ENCODE assay signal across 8 cellular contexts in the genomic region with DNA sequence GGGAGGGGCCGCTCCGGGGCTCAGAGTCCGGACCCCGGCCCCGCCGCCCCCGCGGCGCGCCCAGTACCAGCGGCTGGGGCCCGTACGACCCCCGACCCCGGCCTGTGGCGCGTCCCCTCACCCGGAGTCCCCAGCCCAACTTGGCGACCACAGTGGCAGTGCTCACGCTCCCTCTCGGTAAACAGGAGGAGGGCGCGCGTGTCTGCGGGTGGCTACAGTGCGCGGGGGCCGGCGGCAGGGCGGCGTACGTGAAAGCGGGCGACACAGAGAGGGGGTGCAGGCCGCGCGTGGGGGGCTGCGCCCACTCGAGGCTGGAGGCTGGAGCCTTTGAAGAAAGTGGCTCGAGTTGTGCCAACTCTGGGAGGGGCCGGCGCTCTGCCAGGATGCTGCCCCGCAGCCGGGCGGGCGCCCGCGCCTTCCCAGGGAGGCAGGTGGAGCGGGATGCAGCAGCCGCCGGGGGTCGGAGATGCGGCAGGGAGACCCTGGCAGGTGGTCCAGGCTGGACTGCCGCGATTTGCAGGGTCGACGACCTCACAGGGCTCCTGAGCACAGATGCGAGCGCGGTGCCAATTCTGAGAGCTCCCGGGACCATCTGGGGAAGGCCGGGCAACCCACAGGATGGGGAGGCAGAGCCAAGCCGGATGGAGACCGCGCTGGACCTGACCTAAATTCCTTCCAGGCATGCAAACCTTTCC. TPM values are rescaled to one million over a fixed set of nuclear protein-coding genes. Genes with fewer than 3 reads are reported as not detected.
DNase-seq lines count a peak whose midpoint lies in the region; ATAC-seq and TF ChIP-seq lines count a peak whose summit lies in the region.

No MANE protein-coding gene starts in this region.

- H3K4me1 ChIP-seq in breast epithelium: peaks cover 5 to 9% of the 10 kb centered on the region in 2 donors

- H3K4me3 ChIP-seq in AG10803 (ENCODE audit: low read length) (peak overlapping the region; percentile 43), breast epithelium (peak overlapping the region; percentile 61 to 84 (median 73))

- intact Hi-C loops in breast epithelium (cut with DNase I; ENCODE audit: low total_unique reads): loop anchor here (5.0 to 10.0 kb wide), 2 partner anchors 105 to 157 kb away; no protein-coding TSS in a partner anchor

- H3K27me3 ChIP-seq in breast epithelium: no peaks in the 10 kb centered on the region

- ATAC-seq in GM21515 (IDR thresholded peaks at IDR 0.05; ENCODE audit: unreplicated experiment): no peak
- no peak for ATAC-seq in HG02884 (IDR thresholded peaks at IDR 0.05; ENCODE audit: unreplicated experiment)

- TF ChIP-seq POLR2A in breast epithelium (IDR thresholded peaks at IDR 0.05): no peak

- TF ChIP-seq EP300 in Ishikawa (IDR thresholded peaks at IDR 0.05; ENCODE audit: borderline replicate concordance): no peak

- TF ChIP-seq CTCF in AG10803 (conservative IDR thresholded peaks at IDR 0.05; ENCODE audit: low read length) (no peak), breast epithelium (IDR thresholded peaks at IDR 0.05) (peak in 1 of 3 donors; percentile 12)

- TF ChIP-seq RAD21 in Ishikawa (IDR thresholded peaks at IDR 0.05; ENCODE audit: low read depth): no peak

- peak overlapping the region; percentile 83 to 93 for H3K27ac ChIP-seq in breast epithelium

- no peaks in the 10 kb centered on the region for H3K9me3 ChIP-seq in breast epithelium

- DNase-seq in AG10803 (ENCODE audit: low read depth): peak; percentile 82
- DNase-seq in breast epithelium (ENCODE audit: low spot score in 2 of 2): peak in 1 of 2 donors; percentile 50
- peak; percentile 26 for DNase-seq in kidney tubule cell (ENCODE audit: low spot score)
- peak; percentile 17 to 26 for DNase-seq in stimulated activated CD4-positive, alpha-beta T cell treated with anti-CD3 and anti-CD28 coated beads, Interleukin-4, amount 100 ng/mL, for 4 hours
- no peak for DNase-seq in A172 (ENCODE audit: low spot score)

- H3K36me3 ChIP-seq in breast epithelium: no peaks in the 10 kb centered on the region

TF ChIP-seq in Ishikawa, 13 proteins besides CTCF, POLR2A, EP300 and RAD21:
- TF ChIP-seq CEBPB (IDR thresholded peaks at IDR 0.05) (no peak), ZBTB7A (IDR thresholded peaks at IDR 0.05; ENCODE audit: low read depth) (0 out of 2 replicates have a peak, but pooled peaks have one; percentile 1)

RNA-seq across cellular contexts. Expression of a gene that starts 0.7 kb away (rescaled TPM):
- 10 to 100 TPM; 11.8 to 42.9 (median 25.6) TPM for total RNA-seq in breast epithelium
- total RNA-seq in A172 (2014; rRNA removed; shearing (Covaris generic)): 3.8 and 4.7 TPM in 2 replicates

RNA-seq across cellular contexts. Expression of a gene that starts 14.8 kb away (rescaled TPM):
- total RNA-seq in breast epithelium: under 1 TPM in 1 of 3 donors, not detected in 2; 0.98 TPM
- 0.31 TPM in 1 of 2 replicates, not detected in the other for total RNA-seq in A172 (2014; rRNA removed; shearing (Covaris generic))
